In the genomic region with DNA sequence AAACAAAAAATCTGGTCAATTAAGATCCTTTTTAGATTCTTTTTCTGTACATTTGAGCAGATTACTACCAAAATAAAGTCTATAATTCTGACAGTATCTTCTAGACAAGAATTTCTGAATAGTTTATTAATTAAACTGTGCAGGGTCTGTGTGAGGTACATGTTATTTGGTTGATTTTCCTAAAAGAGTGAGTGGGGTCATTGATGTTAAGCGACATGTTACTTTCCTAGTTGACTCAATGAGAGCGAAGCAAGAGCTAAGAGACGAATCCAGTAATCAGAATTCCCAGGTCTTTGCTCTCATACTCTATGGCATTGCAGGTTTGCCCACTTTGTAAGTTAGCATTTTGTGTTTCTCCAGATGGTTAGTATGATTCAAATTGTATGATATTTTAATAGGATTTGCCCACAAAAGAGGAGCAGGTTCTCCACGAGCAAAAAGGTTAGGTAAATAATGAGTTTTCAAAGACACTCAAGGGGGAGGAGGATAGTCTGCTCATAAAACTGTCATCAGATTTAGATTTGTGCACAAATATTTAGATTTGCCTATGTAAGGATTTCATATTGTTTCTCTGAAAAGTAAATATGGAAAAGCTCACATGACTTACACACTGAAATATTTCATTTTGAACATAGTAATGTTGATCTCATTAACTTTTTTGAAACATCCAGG, we compare ENCODE assay signal across 21 cellular contexts.
DNase-seq lines count a peak whose midpoint lies in the region; ATAC-seq and TF ChIP-seq lines count a peak whose summit lies in the region.
"Had no signal": no experiment of that assay in that cellular context is flagged by ENCODE, and none has a peak within 500 bp of the region (broad histone marks: within the 10 kb centered on the region; RNA-seq: fewer than 3 reads in every experiment).

No MANE protein-coding gene starts in this region.

- peaks cover 41% of the 10 kb centered on the region for H3K4me1 ChIP-seq in skeletal muscle satellite cell (ENCODE audit: control insufficient read depth, insufficient read depth, low read length)
- H3K4me1 ChIP-seq: pancreas had no signal

- no peaks in the 10 kb centered on the region for H3K36me3 ChIP-seq in skeletal muscle satellite cell (ENCODE audit: insufficient read depth, low read length)
- H3K36me3 ChIP-seq: cardiac muscle cell, pancreas had no signal

- H3K36me3 Mint-ChIP-seq in brain, result peaks cover 15% of the 10 kb centered on the region

- no peak overlapping the region for H3K4me3 ChIP-seq in skeletal muscle satellite cell (ENCODE audit: low read length)
- H3K4me3 ChIP-seq: cardiac muscle cell, pancreas had no signal

- no peaks in the 10 kb centered on the region for H3K27me3 Mint-ChIP-seq in brain
- H3K27me3 Mint-ChIP-seq: activated CD4-positive, alpha-beta T cell treated with anti-CD3 and anti-CD28 coated beads for 36 hours; naive thymus-derived CD8-positive, alpha-beta T cell; T-cell had no signal

- ATAC-seq in stimulated activated naive CD8-positive, alpha-beta T cell treated with anti-CD3 and anti-CD28 coated beads, Interleukin-15, Interleukin-2, amounts not matched to agents 100 U/mL and 50 U/mL, for 24 hours, result no peak
- ATAC-seq in HG02610 (IDR thresholded peaks at IDR 0.05; ENCODE audit: unreplicated experiment), result no peak
- ATAC-seq: activated CD4-positive, alpha-beta T cell treated with anti-CD3 and anti-CD28 coated beads for 36 hours; HepG2; naive thymus-derived CD8-positive, alpha-beta T cell; T-cell had no signal

- no peak overlapping the region for H3K9ac ChIP-seq in skeletal muscle satellite cell (ENCODE audit: low read depth, low read length)

- H3K4me2 ChIP-seq in skeletal muscle satellite cell (ENCODE audit: low read length), result peak overlapping the region; percentile 19

- no peaks in the 10 kb centered on the region for H3K9me3 ChIP-seq in skeletal muscle satellite cell (replicated peaks; ENCODE audit: low read length)
- H3K9me3 ChIP-seq: pancreas had no signal

- DNase-seq in NCI-H82 (lab: John Stamatoyannopoulos, UW) (peak; percentile 5), NCI-H82 treated with DMSO at 0.1 percent for 48 hours (lab: John Stamatoyannopoulos, UW; ENCODE audit: unreplicated experiment) (no peak), NCI-H1417 treated with DMSO at 0.1 percent for 48 hours (lab: John Stamatoyannopoulos, UW) (peak; percentile 60), SW480 (ENCODE audit: low spot score) (no peak)
- DNase-seq in stimulated activated naive CD8-positive, alpha-beta T cell treated with anti-CD3 and anti-CD28 coated beads, Interleukin-15, Interleukin-2, amounts not matched to agents 100 U/mL and 50 U/mL, for 24 hours, result no peak
- DNase-seq: activated CD4-positive, alpha-beta T cell treated with anti-CD3 and anti-CD28 coated beads for 36 hours; activated CD8-positive, alpha-beta memory T cell treated with anti-CD3 and anti-CD28 coated beads for 24 hours; activated naive CD4-positive, alpha-beta T cell treated with Interleukin-2 at 50 U/mL for 16 hours; activated T-cell treated with anti-CD3 and anti-CD28 coated beads, Interleukin-2, amount 50 U/mL, for 48 hours; cortex of kidney; GF-D8; naive thymus-derived CD8-positive, alpha-beta T cell; NCI-H524 treated with DMSO at 0.1 percent for 48 hours; pancreas; SIG-M5; T-cell had no signal

- H3K27ac Mint-ChIP-seq in brain, result peak overlapping the region in 4 of 5 experiments; percentile 27 to 89 (median 75)
- H3K27ac Mint-ChIP-seq: activated CD4-positive, alpha-beta T cell treated with anti-CD3 and anti-CD28 coated beads for 36 hours; T-cell had no signal

- no peak for TF ChIP-seq CTCF in brain (conservative IDR thresholded peaks at IDR 0.05)

- peak overlapping the region in 1 of 5 experiments; percentile 56 for H3K4me3 Mint-ChIP-seq in brain
- H3K4me3 Mint-ChIP-seq: activated CD4-positive, alpha-beta T cell treated with anti-CD3 and anti-CD28 coated beads for 36 hours; naive thymus-derived CD8-positive, alpha-beta T cell; T-cell had no signal

- H3K9me3 Mint-ChIP-seq in brain, result peaks cover 0 to 4% (median 3%) of the 10 kb centered on the region in 5 experiments
- H3K9me3 Mint-ChIP-seq: naive thymus-derived CD8-positive, alpha-beta T cell; T-cell had no signal

- H3K4me1 Mint-ChIP-seq in brain, result peaks cover 50% of the 10 kb centered on the region
- H3K4me1 Mint-ChIP-seq: activated CD4-positive, alpha-beta T cell treated with anti-CD3 and anti-CD28 coated beads for 36 hours had no signal

- no peaks in the 10 kb centered on the region for H3K27me3 ChIP-seq in skeletal muscle satellite cell (ENCODE audit: control insufficient read depth, insufficient read depth, low read length)
- H3K27me3 ChIP-seq: cardiac muscle cell, pancreas had no signal

Comparison
In these comparisons a context has a peak if more than half of its experiments do, and no peak if none do; other contexts are left out.
1. DNase-seq: peak in NCI-H82 (single experiment) and NCI-H1417 treated with DMSO at 0.1 percent for 48 hours (single experiment); none in NCI-H82 treated with DMSO at 0.1 percent for 48 hours (single experiment), stimulated activated naive CD8-positive, alpha-beta T cell treated with anti-CD3 and anti-CD28 coated beads, Interleukin-15, Interleukin-2, amounts not matched to agents 100 U/mL and 50 U/mL, for 24 hours (single experiment) and SW480 (single experiment).